ENCODE assay signal across 1 cellular context in the genomic region with DNA sequence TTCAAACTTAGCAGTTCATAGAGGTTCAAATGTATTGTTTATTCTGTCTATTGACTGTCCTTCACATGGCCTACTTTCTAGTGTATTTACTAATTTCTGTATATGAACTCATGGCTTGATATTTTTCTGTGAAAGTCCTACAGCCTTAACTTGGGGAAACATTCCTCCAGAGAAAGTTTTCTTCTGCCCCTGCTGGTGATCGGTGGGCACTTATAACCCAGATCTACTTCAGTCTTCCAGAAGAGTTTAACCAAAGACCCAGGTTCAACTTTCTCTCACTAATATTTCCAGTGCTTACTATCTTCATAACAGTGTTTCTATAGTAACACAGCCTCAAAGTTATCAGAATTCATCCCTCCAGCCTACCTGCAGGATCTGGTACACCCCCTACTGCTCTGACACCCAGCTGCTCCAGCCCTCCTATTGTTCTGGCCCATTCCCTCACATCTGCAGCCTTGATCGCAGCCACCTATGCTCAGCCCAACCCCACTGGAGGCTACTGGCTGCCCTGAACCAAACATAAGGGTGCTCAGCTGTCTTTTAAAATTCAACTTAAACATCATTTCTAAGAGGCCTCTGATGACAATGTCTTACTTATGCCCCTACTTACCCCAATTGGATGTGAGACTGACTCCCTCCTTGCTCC.
TF ChIP-seq lines count a peak whose summit lies in the region.

No MANE protein-coding gene starts in this region.

TF ChIP-seq in HCT116, 20 proteins besides CTCF, POLR2A, EP300 and RAD21 (continued from another document):
- TF ChIP-seq, protein P1, sequence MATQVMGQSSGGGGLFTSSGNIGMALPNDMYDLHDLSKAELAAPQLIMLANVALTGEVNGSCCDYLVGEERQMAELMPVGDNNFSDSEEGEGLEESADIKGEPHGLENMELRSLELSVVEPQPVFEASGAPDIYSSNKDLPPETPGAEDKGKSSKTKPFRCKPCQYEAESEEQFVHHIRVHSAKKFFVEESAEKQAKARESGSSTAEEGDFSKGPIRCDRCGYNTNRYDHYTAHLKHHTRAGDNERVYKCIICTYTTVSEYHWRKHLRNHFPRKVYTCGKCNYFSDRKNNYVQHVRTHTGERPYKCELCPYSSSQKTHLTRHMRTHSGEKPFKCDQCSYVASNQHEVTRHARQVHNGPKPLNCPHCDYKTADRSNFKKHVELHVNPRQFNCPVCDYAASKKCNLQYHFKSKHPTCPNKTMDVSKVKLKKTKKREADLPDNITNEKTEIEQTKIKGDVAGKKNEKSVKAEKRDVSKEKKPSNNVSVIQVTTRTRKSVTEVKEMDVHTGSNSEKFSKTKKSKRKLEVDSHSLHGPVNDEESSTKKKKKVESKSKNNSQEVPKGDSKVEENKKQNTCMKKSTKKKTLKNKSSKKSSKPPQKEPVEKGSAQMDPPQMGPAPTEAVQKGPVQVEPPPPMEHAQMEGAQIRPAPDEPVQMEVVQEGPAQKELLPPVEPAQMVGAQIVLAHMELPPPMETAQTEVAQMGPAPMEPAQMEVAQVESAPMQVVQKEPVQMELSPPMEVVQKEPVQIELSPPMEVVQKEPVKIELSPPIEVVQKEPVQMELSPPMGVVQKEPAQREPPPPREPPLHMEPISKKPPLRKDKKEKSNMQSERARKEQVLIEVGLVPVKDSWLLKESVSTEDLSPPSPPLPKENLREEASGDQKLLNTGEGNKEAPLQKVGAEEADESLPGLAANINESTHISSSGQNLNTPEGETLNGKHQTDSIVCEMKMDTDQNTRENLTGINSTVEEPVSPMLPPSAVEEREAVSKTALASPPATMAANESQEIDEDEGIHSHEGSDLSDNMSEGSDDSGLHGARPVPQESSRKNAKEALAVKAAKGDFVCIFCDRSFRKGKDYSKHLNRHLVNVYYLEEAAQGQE (IDR thresholded peaks at IDR 0.05; ENCODE audit: low read depth) = no peak
- TF ChIP-seq, protein P2, sequence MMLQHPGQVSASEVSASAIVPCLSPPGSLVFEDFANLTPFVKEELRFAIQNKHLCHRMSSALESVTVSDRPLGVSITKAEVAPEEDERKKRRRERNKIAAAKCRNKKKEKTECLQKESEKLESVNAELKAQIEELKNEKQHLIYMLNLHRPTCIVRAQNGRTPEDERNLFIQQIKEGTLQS (IDR thresholded peaks at IDR 0.05) = no peak
- no peak for TF ChIP-seq ZNF274 (IDR thresholded peaks at IDR 0.05; ENCODE audit: low read depth, low read length)
- TF ChIP-seq JUND (IDR thresholded peaks at IDR 0.05) = no peak
- no peak for TF ChIP-seq POLR2AphosphoS5 (IDR thresholded peaks at IDR 0.05; ENCODE audit: low read depth, low read length)
- no peak for TF ChIP-seq SRF (IDR thresholded peaks at IDR 0.05; ENCODE audit: low read depth)
- no peak for TF ChIP-seq SIN3A (IDR thresholded peaks at IDR 0.05; ENCODE audit: low read depth)
- TF ChIP-seq YY1 (IDR thresholded peaks at IDR 0.05; ENCODE audit: extremely low read depth, insufficient replicate concordance, low read depth, low read length) = no peak
- TF ChIP-seq, protein P3, sequence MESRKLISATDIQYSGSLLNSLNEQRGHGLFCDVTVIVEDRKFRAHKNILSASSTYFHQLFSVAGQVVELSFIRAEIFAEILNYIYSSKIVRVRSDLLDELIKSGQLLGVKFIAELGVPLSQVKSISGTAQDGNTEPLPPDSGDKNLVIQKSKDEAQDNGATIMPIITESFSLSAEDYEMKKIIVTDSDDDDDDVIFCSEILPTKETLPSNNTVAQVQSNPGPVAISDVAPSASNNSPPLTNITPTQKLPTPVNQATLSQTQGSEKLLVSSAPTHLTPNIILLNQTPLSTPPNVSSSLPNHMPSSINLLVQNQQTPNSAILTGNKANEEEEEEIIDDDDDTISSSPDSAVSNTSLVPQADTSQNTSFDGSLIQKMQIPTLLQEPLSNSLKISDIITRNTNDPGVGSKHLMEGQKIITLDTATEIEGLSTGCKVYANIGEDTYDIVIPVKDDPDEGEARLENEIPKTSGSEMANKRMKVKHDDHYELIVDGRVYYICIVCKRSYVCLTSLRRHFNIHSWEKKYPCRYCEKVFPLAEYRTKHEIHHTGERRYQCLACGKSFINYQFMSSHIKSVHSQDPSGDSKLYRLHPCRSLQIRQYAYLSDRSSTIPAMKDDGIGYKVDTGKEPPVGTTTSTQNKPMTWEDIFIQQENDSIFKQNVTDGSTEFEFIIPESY (IDR thresholded peaks at IDR 0.05; ENCODE audit: extremely low read depth, insufficient replicate concordance, low read length) = no peak
- TF ChIP-seq ZFX (IDR thresholded peaks at IDR 0.05) = no peak
- no peak for TF ChIP-seq ELF1 (IDR thresholded peaks at IDR 0.05; ENCODE audit: borderline replicate concordance, low read depth)
- TF ChIP-seq EZH2 (IDR thresholded peaks at IDR 0.05) = no peak
- TF ChIP-seq SP1 (IDR thresholded peaks at IDR 0.05; ENCODE audit: low read depth) = no peak
- no peak for TF ChIP-seq TCF7L2 (IDR thresholded peaks at IDR 0.05; ENCODE audit: borderline replicate concordance, extremely low read depth, insufficient read depth, insufficient read length)
- TF ChIP-seq CBX3 (IDR thresholded peaks at IDR 0.05; ENCODE audit: low read depth) = no peak
- TF ChIP-seq, protein P4, sequence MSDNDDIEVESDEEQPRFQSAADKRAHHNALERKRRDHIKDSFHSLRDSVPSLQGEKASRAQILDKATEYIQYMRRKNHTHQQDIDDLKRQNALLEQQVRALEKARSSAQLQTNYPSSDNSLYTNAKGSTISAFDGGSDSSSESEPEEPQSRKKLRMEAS (IDR thresholded peaks at IDR 0.05) = no peak
- TF ChIP-seq EZH2phosphoT487 (IDR thresholded peaks at IDR 0.05; ENCODE audit: borderline replicate concordance) = no peak
